Comparison of ENCODE assay signal across 20 cellular contexts in the genomic region with DNA sequence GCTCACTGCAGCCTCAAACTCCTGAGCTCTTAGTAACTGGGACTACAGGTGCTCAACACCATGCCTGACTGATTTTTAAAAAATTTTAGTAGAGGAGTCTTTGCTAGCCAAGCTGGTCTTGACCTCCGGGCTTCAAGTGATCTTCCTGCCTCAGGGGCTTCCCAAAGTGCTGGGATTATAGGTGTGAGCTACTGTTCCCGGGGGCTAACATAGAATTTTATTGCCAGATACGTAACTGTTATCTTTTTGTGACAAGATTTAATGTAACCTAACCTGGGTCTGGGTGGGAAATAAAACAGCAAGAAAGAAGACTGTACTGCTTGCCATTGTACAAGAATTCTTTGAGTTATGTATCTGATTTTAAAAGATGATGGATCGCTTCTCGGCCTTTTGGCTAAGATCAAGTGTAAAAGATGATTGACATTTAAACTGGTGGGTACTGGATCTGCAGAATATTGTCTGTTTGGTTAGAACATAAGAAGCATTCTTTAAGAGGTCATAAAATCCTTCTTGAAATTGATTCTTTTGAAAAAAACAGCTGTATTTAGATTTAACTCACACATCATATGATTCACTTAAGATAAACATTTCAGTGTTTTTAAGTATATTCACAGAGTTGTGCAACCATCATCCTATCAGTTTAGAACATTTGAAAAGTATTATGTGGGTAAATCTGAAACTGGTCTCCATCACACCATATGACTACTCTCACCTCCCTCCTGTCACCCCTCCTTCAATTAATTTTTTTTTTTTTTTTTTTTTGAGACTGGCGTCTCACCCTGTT. TPM values are rescaled to one million over a fixed set of nuclear protein-coding genes. Genes with fewer than 3 reads are reported as not detected.
DNase-seq lines count a peak whose midpoint lies in the region; ATAC-seq and TF ChIP-seq lines count a peak whose summit lies in the region.
"Had no signal": no experiment of that assay in that cellular context is flagged by ENCODE, and none has a peak within 500 bp of the region (broad histone marks: within the 10 kb centered on the region; RNA-seq: fewer than 3 reads in every experiment).

No MANE protein-coding gene starts in this region.

- H3K4me3 Mint-ChIP-seq in Calu3 (ENCODE audit: low read depth, unreplicated experiment) (no peak overlapping the region), HFFc6 (no peak overlapping the region)
- H3K4me3 Mint-ChIP-seq: activated T-helper 1 cell treated with anti-CD3 and anti-CD28 coated beads, Interleukin-12 subunit alpha, Interleukin-12 subunit beta, Interleukin-2, Interleukin-4 antibody, amounts not matched to agents 30 ng/mL and 10 ng/mL and 1 ng/mL, durations not matched to agents 14 hours and 24 hours and 36 hours had no signal

- H3K36me3 ChIP-seq in brain microvascular endothelial cell (replicated peaks), result no peaks in the 10 kb centered on the region
- no peaks in the 10 kb centered on the region for H3K36me3 ChIP-seq in left lung
- no peaks in the 10 kb centered on the region for H3K36me3 ChIP-seq in ovary
- H3K36me3 ChIP-seq: right lobe of liver had no signal

- 95 to 96% (median 96%) methylated on average over 6 of the region's 6 CpGs for WGBS in ovary, 3 donors

- intact Hi-C loops in Calu3 (cut with micrococcal nuclease; ENCODE audit: unreplicated experiment) (no loop called here), left lung (cut with DNase I) (no loop called here), ovary (cut with DNase I) (no loop called here)

- BruUV-seq in Calu3 (replicated peaks; lab: Mats Ljungman, UMichigan), result TSS peak; percentile 6

- no peaks in the 10 kb centered on the region for H3K9me3 Mint-ChIP-seq in Calu3 (ENCODE audit: low read depth, unreplicated experiment)
- H3K9me3 Mint-ChIP-seq in HFFc6, result no peaks in the 10 kb centered on the region
- H3K9me3 Mint-ChIP-seq: activated T-helper 1 cell treated with anti-CD3 and anti-CD28 coated beads, Interleukin-12 subunit alpha, Interleukin-12 subunit beta, Interleukin-2, Interleukin-4 antibody, amounts not matched to agents 30 ng/mL and 10 ng/mL and 1 ng/mL, durations not matched to agents 14 hours and 24 hours and 36 hours had no signal

- H3K36me3 Mint-ChIP-seq in Calu3 (ENCODE audit: insufficient read depth, unreplicated experiment) (peaks cover 44% of the 10 kb centered on the region), HFFc6 (ENCODE audit: low read depth) (peaks cover 23% of the 10 kb centered on the region)

- CTCF ChIA-PET in Calu3 (lab: Charles Lee), result no interaction called here

- no peak for TF ChIP-seq CTCF in Calu3 (IDR thresholded peaks at IDR 0.05; ENCODE audit: unreplicated experiment)
- no peak for TF ChIP-seq CTCF in HFFc6 (IDR thresholded peaks at IDR 0.05)
- no peak for TF ChIP-seq CTCF in brain microvascular endothelial cell (IDR thresholded peaks at IDR 0.05; ENCODE audit: low read depth, low read length, missing control alignments)
- no peak for TF ChIP-seq CTCF in left lung (IDR thresholded peaks at IDR 0.05)
- no peak for TF ChIP-seq CTCF in ovary (IDR thresholded peaks at IDR 0.05)

- H3K27ac Mint-ChIP-seq in Calu3 (ENCODE audit: unreplicated experiment) (no peak overlapping the region), HFFc6 (peak overlapping the region; percentile 48)

- no peaks in the 10 kb centered on the region for H3K4me1 Mint-ChIP-seq in Calu3 (ENCODE audit: low read depth, unreplicated experiment)
- H3K4me1 Mint-ChIP-seq in HFFc6 (ENCODE audit: low read depth), result peaks cover 44% of the 10 kb centered on the region

- peak; percentile 53 for ATAC-seq in left lung
- ATAC-seq: mucosa of descending colon, right lobe of liver had no signal

- H3K4me1 ChIP-seq in left lung (no peaks in the 10 kb centered on the region), ovary (ENCODE audit: insufficient read depth) (peaks cover 2% of the 10 kb centered on the region)
- H3K4me1 ChIP-seq: BE2C, HAP-1 had no signal

- DNase-seq in Calu3 (no peak), HFFc6 (peak; percentile 43), brain microvascular endothelial cell (no peak), left lung (no peak), SHP77 treated with DMSO at 0.1 percent for 48 hours (lab: John Stamatoyannopoulos, UW) (no peak), amygdala (lab: John Stamatoyannopoulos, UW) (no peak), ovary (no peak)
- DNase-seq in stimulated activated naive CD4-positive, alpha-beta T cell (lab: John Stamatoyannopoulos, UW), result no peak
- DNase-seq: BE2C; DMS 273 treated with DMSO at 0.1 percent for 48 hours; hippocampal formation; mucosa of descending colon; NCI-H1930; NCI-H526 treated with DMSO at 0.1 percent for 48 hours; right lobe of liver; stimulated activated CD4-positive, alpha-beta T cell treated with anti-CD3 and anti-CD28 coated beads, Interleukin-4, amount 100 ng/mL, for 1 hour; testis had no signal

- H3K9me3 ChIP-seq in left lung (no peaks in the 10 kb centered on the region), ovary (no peaks in the 10 kb centered on the region)
- H3K9me3 ChIP-seq: BE2C, HAP-1, mucosa of descending colon, right lobe of liver, testis had no signal

- no peak for TF ChIP-seq POLR2A in ovary (IDR thresholded peaks at IDR 0.05)

- TF ChIP-seq EP300 in ovary (IDR thresholded peaks at IDR 0.05), result no peak

- H3K27me3 Mint-ChIP-seq in Calu3 (ENCODE audit: unreplicated experiment) (no peaks in the 10 kb centered on the region), HFFc6 (ENCODE audit: insufficient read depth) (peaks cover 2% of the 10 kb centered on the region; the same call in 1 of the 2 replicates)

- in situ Hi-C loops in brain microvascular endothelial cell (cut with HindIII; ENCODE audit: low pct_ligation_motif_present, low sequenced_read_pairs), result no loop called here

- H3K4me3 ChIP-seq in brain microvascular endothelial cell (ENCODE audit: low read depth, low read length), result no peak overlapping the region
- H3K4me3 ChIP-seq in left lung, result no peak overlapping the region
- no peak overlapping the region for H3K4me3 ChIP-seq in ovary
- H3K4me3 ChIP-seq: HAP-1, mucosa of descending colon, right lobe of liver, testis had no signal

- H3K27me3 ChIP-seq in brain microvascular endothelial cell (replicated peaks) (no peaks in the 10 kb centered on the region), left lung (no peaks in the 10 kb centered on the region), ovary (no peaks in the 10 kb centered on the region)
- H3K27me3 ChIP-seq: BE2C, right lobe of liver, testis had no signal

- H3K27ac ChIP-seq in brain microvascular endothelial cell (peak overlapping the region; percentile 84), left lung (no peak overlapping the region), ovary (no peak overlapping the region)
- H3K27ac ChIP-seq: right lobe of liver had no signal

RNA-seq across cellular contexts. Expression of a gene that starts 21.6 kb away (rescaled TPM):
- 157 and 179 TPM in 2 replicates for total RNA-seq in Calu3 (2022)
- 100 to 1,000 TPM in 4 of 6 experiments, 10 to 100 TPM in 2; 51.0 to 117 (median 107) TPM for total RNA-seq in HFFc6 (2021; fragmentation: NEBNext Ultra II Directional; extraction: Animal tissue kit (Norgen Biotek cat#: 25700))
- 10 to 100 TPM in 1 of 2 donors, 1 to 10 TPM in 1; 5.1 to 16.5 TPM for total RNA-seq in left lung
- total RNA-seq in ovary, result 1 to 10 TPM in 2 of 7 donors, under 1 TPM in 5; 0.10 to 1.6 (median 0.47) TPM
- 1 to 10 TPM in 1 of 2 donors, under 1 TPM in 1; 0.91 to 5.2 TPM for polyA plus RNA-seq in ovary

RNA-seq across cellular contexts. Expression of a gene that starts 38.0 kb away (rescaled TPM):
- 290 and 321 TPM in 2 replicates for total RNA-seq in Calu3 (2022)
- total RNA-seq in HFFc6 (2021; fragmentation: NEBNext Ultra II Directional; extraction: Animal tissue kit (Norgen Biotek cat#: 25700)), result 100 to 1,000 TPM; 111 to 122 (median 117) TPM
- total RNA-seq in left lung, result 100 to 1,000 TPM; 122 to 181 TPM
- 10 to 100 TPM; 21.7 to 65.1 (median 40.4) TPM for total RNA-seq in ovary
- polyA plus RNA-seq in ovary, result 10 to 100 TPM; 31.6 to 35.6 TPM

RNA-seq across cellular contexts. Expression of a gene that starts 58.5 kb away (rescaled TPM):
- total RNA-seq in Calu3 (2022) (1.3 and 1.5 TPM in 2 replicates), left lung (not detected), ovary (under 1 TPM in 1 of 7 donors, not detected in 6; 0.08 TPM)
- under 1 TPM; 0.07 to 0.30 (median 0.16) TPM for total RNA-seq in HFFc6 (2021; fragmentation: NEBNext Ultra II Directional; extraction: Animal tissue kit (Norgen Biotek cat#: 25700))
- under 1 TPM; 0.20 to 0.35 TPM for polyA plus RNA-seq in ovary
- total RNA-seq: epithelial cell of proximal tubule, right lobe of liver had no signal
